ENCODE assay signal across 25 cellular contexts in the genomic region with DNA sequence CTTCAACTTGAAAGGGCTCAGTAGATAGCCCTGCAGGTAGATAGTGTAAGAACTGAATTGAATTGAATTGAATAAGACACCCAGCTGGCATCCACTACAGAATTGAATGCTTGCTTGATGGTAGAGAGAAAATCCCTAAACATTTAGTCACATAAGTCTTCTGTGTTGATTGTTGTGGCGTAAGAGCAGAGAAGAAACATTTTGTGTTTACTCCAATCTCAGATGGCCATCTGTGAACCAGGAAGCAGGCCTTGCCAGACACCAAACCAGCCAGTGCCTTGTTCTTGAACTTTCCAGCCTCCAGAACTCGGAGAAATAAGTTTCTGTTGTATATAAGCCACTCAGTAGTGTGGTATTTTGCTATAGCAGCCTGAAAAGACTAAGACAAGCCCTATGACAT. TPM values are rescaled to one million over a fixed set of nuclear protein-coding genes. Genes with fewer than 3 reads are reported as not detected.
"Had no signal": no experiment of that assay in that cellular context is flagged by ENCODE, and none has a peak within 500 bp of the region (broad histone marks: within the 10 kb centered on the region; RNA-seq: fewer than 3 reads in every experiment).

No MANE protein-coding gene starts in this region.

- DNase-seq: Kasumi-1; MM.1S; NCI-H1092 treated with DMSO at 0.1 percent for 48 hours; NCI-H1436; NCI-H187 treated with DMSO at 0.1 percent for 48 hours; NCI-H2081; NCI-H2107; NCI-H2227 treated with DMSO at 0.1 percent for 48 hours; NCI-H524; NCI-H526 treated with DMSO at 0.1 percent for 48 hours; NCI-H748 treated with DMSO at 0.1 percent for 48 hours; NK-92 treated with Interleukin-12 subunit alpha and Interleukin-12 subunit beta, amount 100 ng/mL, for 24 hours; PC-3; SHP77; SK-N-SH; SW 1271 had no signal

- H3K9ac ChIP-seq: KMS-11, SK-N-SH had no signal

- ATAC-seq: K562, Panc1, PC-3 had no signal

- H3K9me3 ChIP-seq: SK-N-SH had no signal

- H3K4me2 ChIP-seq: KMS-11, SK-N-SH had no signal

- H3K4me3 ChIP-seq: K562 had no signal

- H3K27ac ChIP-seq: HL-60, KMS-11, RWPE1 had no signal

RNA-seq across cellular contexts. Expression of gene SST, which starts 43.6 kb away (rescaled TPM):
- total RNA-seq: K562, NCI-H460, OCI-LY7, PC-3, SK-MEL-5 had no signal
- polyA plus RNA-seq: IgD-negative memory B cell, K562, SK-N-SH had no signal
